15 cellular contexts compared by ENCODE assay signal in the genomic region with DNA sequence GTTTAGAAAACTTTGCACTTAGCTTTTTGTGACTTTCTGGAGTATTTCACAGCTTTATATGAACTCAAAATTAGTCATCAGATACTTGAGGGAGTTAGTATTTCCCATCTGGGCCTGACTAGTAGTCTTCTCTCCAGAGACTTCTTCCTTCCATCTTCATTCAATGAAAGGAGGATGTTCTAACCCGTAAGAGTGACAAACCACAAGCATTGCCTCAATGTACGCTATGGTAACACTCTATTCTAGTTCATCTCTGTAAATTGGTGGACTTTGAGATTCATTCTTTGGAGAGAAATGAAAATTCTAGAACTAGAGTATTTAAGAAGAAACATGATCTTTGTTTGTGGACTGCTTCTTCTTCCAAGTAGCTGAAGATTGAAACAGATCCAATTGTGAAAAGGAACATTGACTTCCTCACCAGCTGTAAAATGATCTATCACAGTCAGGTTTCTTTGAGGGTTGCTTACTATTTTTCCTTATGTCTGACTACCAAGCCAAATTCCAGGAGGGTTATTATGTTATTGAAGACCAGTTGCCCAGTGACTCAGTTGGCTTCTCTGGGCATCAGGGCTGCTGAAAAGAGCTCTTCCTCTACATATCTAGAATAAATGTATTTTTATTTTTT.
"Had no signal": no experiment of that assay in that cellular context is flagged by ENCODE, and none has a peak within 500 bp of the region (broad histone marks: within the 10 kb centered on the region; RNA-seq: fewer than 3 reads in every experiment).

No MANE protein-coding gene starts in this region.

- H3K4me3 ChIP-seq: gastrocnemius medialis, ovary, thyroid gland, vagina had no signal

- H3K27me3 ChIP-seq: gastrocnemius medialis, ovary, thyroid gland, vagina had no signal

- DNase-seq: activated B cell treated with CpG ODN at 0.5 μM for 24 hours; activated CD4-positive, alpha-beta T cell treated with anti-CD3 and anti-CD28 coated beads, Interleukin-2, amount 10 ng/mL, durations not matched to agents 24 days and 14 days; activated T-cell treated with anti-CD3 and anti-CD28 coated beads for 4 hours; amniotic stem cell; cerebellar nuclear complex; endodermal cell; erythroblast; gastrocnemius medialis; kidney; left ventricle myocardium superior; mesendoderm; ovary; T-helper 17 cell; thyroid gland had no signal

- H3K36me3 ChIP-seq: gastrocnemius medialis, ovary, thyroid gland, vagina had no signal

- FAIRE-seq: kidney had no signal

- H3K27ac ChIP-seq: gastrocnemius medialis, ovary, thyroid gland, vagina had no signal

- H3K4me1 ChIP-seq: thyroid gland, vagina had no signal

- ATAC-seq: left ventricle myocardium superior, T-helper 17 cell had no signal
